In the genomic region with DNA sequence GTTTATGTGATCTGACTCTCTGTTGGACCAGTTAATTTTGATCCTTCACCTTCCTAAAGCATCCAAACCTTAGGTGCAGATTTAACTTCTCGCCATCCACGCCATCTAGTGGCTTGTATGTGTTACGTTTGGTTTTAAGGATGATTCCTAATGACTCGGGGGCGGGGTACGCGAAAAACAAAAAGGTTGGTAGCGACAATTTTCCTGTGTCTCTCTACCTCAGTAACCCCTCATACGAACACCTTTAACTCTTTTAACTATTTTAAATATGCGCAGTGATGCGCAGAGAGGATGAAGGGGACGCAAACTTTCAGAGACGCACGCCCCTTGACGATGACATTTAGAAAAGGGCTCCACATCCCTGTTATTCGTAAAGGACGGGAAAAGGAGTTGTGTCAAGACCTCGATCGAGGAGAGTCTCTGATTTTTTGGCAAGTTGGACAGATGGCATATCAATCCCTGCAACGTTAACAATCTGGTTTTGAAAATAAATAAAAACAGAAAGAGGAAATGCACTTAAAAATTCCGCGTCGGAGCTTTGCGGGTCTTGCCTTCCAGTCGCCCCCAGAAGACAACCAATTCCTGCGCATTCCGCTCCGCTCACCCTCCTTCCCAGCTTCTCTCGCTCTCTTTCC, we compare ENCODE assay signal across 8 cellular contexts. TPM values are rescaled to one million over a fixed set of nuclear protein-coding genes. Genes with fewer than 3 reads are reported as not detected.
A peak's percentile ranks its signal among the peaks of the same experiment; 100 is the strongest.
DNase-seq lines count a peak whose midpoint lies in the region; ATAC-seq and TF ChIP-seq lines count a peak whose summit lies in the region.

No MANE protein-coding gene starts in this region.

- H3K9me3 ChIP-seq in SK-N-MC (ENCODE audit: low read depth, low read length) (no peaks in the 10 kb centered on the region), neural cell (ENCODE audit: low read length) (no peaks in the 10 kb centered on the region)

- DNase-seq in GM10266 (ENCODE audit: extremely low spot score) (peak; percentile 77), NAMALWA (ENCODE audit: low spot score) (peak; percentile 63), SK-N-MC (ENCODE audit: low read depth, low spot score) (peak; percentile 30), fibroblast of gingiva (ENCODE audit: low read depth) (peak; percentile 59)
- no peak for DNase-seq in stimulated activated CD4-positive, alpha-beta T cell treated with anti-CD3 and anti-CD28 coated beads, Interleukin-1b, Interleukin-23, amount 100 ng/mL, for 48 hours

- TF ChIP-seq CTCF in 22Rv1 (IDR thresholded peaks at IDR 0.05) (peak; percentile 94), GM10266 (IDR thresholded peaks at IDR 0.05; ENCODE audit: control insufficient read depth, insufficient read depth, low read depth, missing control alignments) (peak; percentile 83), neural cell (IDR thresholded peaks at IDR 0.05; ENCODE audit: poor library complexity, severe bottlenecking) (peak; percentile 91)

- TF ChIP-seq EP300 in neural cell (conservative IDR thresholded peaks at IDR 0.05; ENCODE audit: poor library complexity, severe bottlenecking): no peak

- peak; percentile 54 for ATAC-seq in HG02588 (IDR thresholded peaks at IDR 0.05; ENCODE audit: unreplicated experiment)

- H3K79me2 ChIP-seq in neural cell (replicated peaks; ENCODE audit: insufficient read depth, low read length): no peaks in the 10 kb centered on the region

- H3K36me3 ChIP-seq in SK-N-MC (ENCODE audit: insufficient read depth, low read length): no peaks in the 10 kb centered on the region
- H3K36me3 ChIP-seq in neural cell (ENCODE audit: insufficient read depth, low read length): no peaks in the 10 kb centered on the region

- no peaks in the 10 kb centered on the region for H4K20me1 ChIP-seq in neural cell (ENCODE audit: insufficient read depth)

- no peaks in the 10 kb centered on the region for H3F3A ChIP-seq in neural cell (ENCODE audit: insufficient read depth, low read length, poor library complexity, severe bottlenecking)

- H3K27me3 ChIP-seq in neural cell (ENCODE audit: insufficient read depth, low read depth, low read length): peaks cover 7% of the 10 kb centered on the region

- H3K4me3 ChIP-seq in SK-N-MC (peak overlapping the region; percentile 88), neural cell (ENCODE audit: low read length) (peak overlapping the region; percentile 85)

- H2AFZ ChIP-seq in neural cell (ENCODE audit: low read depth, low read length): peak overlapping the region; percentile 82

- no peaks in the 10 kb centered on the region for H3K9me2 ChIP-seq in neural cell (ENCODE audit: insufficient read depth, low read length)

- H3K27ac ChIP-seq in 22Rv1 (peak overlapping the region; percentile 46; the same call in 1 of the 2 replicates), SK-N-MC (no peak overlapping the region), neural cell (ENCODE audit: low read length) (peak overlapping the region; percentile 57)

- peak overlapping the region; percentile 69 for H3K4me2 ChIP-seq in neural cell (ENCODE audit: low read length)

- TF ChIP-seq RAD21 in neural cell (conservative IDR thresholded peaks at IDR 0.05): peak; percentile 90

- H3K9ac ChIP-seq in SK-N-MC (ENCODE audit: insufficient read length) (peak overlapping the region; percentile 29), neural cell (ENCODE audit: low read length) (peak overlapping the region; percentile 84)

TF ChIP-seq in neural cell, 6 proteins besides CTCF, POLR2A, EP300 and RAD21:
- peak; percentile 91 for TF ChIP-seq SMC3 (conservative IDR thresholded peaks at IDR 0.05; ENCODE audit: poor library complexity)
- no peak for TF ChIP-seq EZH2 (IDR thresholded peaks at IDR 0.05; ENCODE audit: borderline replicate concordance, insufficient read depth, low read length, poor library complexity, severe bottlenecking)

RNA-seq across cellular contexts. Expression of a gene that starts 0.6 kb away (rescaled TPM):
- polyA plus RNA-seq in neural cell: 10.4 and 11.0 TPM in 2 replicates
- polyA minus RNA-seq in neural cell: 29.2 and 29.9 TPM in 2 replicates
